10 cellular contexts compared by ENCODE assay signal in the genomic region with DNA sequence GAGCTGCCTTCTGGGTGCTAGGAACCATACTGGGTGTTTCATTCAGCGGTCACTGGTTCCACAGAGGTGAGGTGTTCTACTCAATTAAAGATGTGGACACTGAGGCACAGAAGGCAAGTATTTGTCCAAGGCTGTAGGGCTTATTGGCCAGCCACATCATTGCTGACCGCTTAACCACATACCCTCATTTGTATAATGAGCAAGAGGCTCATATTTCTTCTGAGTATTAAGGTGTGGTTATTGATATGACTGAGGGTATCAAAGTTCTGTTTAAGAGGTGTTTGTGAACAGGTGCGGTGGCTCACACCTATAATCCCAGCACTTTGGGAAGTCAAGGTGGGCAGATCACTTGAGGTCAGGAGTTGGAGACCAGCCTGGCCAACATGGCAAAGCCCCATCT. TPM values are rescaled to one million over a fixed set of nuclear protein-coding genes. Genes with fewer than 3 reads are reported as not detected.
A peak's percentile ranks its signal among the peaks of the same experiment; 100 is the strongest.
DNase-seq lines count a peak whose midpoint lies in the region; ATAC-seq and TF ChIP-seq lines count a peak whose summit lies in the region.
"Had no signal": no experiment of that assay in that cellular context is flagged by ENCODE, and none has a peak within 500 bp of the region (broad histone marks: within the 10 kb centered on the region; RNA-seq: fewer than 3 reads in every experiment).

No MANE protein-coding gene starts in this region.

- CTCF ChIA-PET in activated B cell treated with CpG ODN at 0.5 μM for 24 hours (lab: Charles Lee) = no interaction called here

- intact Hi-C loops in activated CD4-positive, alpha-beta T cell treated with anti-CD3 and anti-CD28 coated beads, Interleukin-2, amount 10 ng/mL, durations not matched to agents 24 days and 14 days (cut with micrococcal nuclease) = no loop called here
- intact Hi-C loops in activated B cell treated with CpG ODN at 0.5 μM for 24 hours (cut with micrococcal nuclease) = loop anchor here (10.0 kb wide), 1 partner anchor 812 kb away; a partner anchor contains a TSS
- intact Hi-C loops in left lung (cut with DNase I) = no loop called here

- no peaks in the 10 kb centered on the region for H3K9me3 Mint-ChIP-seq in activated CD4-positive, alpha-beta T cell treated with anti-CD3 and anti-CD28 coated beads, Interleukin-2, amount 10 ng/mL, durations not matched to agents 24 days and 14 days
- H3K9me3 Mint-ChIP-seq in activated B cell treated with CpG ODN at 0.5 μM for 24 hours = no peaks in the 10 kb centered on the region
- H3K9me3 Mint-ChIP-seq in stimulated activated naive B cell treated with anti-CD40 and anti-IgM and Interleukin-4, amounts not matched to agents 10 μg/mL and 1 μg/mL and 100 μg/mL, for 72 hours = no peaks in the 10 kb centered on the region
- H3K9me3 Mint-ChIP-seq: activated naive CD4-positive, alpha-beta T cell treated with anti-CD3 and anti-CD28 coated beads, Interleukin-2, amount 10 ng/mL, durations not matched to agents 7 days and 5 days had no signal

- H3K27me3 ChIP-seq in left lung = no peaks in the 10 kb centered on the region
- no peaks in the 10 kb centered on the region for H3K27me3 ChIP-seq in H7 (ENCODE audit: control insufficient read depth, insufficient read depth, low read length)

- no peaks in the 10 kb centered on the region for H3K9me3 ChIP-seq in left lung

- peaks cover 37 to 98% of the 10 kb centered on the region in 2 donors for H3K4me1 ChIP-seq in left lung

- no peak overlapping the region for H3K4me3 ChIP-seq in left lung
- H3K4me3 ChIP-seq in H7 (ENCODE audit: insufficient read depth, low read depth, low read length) = no peak overlapping the region

- peaks cover 14% of the 10 kb centered on the region for H3K36me3 Mint-ChIP-seq in activated CD4-positive, alpha-beta T cell treated with anti-CD3 and anti-CD28 coated beads, Interleukin-2, amount 10 ng/mL, durations not matched to agents 24 days and 14 days (ENCODE audit: low read depth)
- H3K36me3 Mint-ChIP-seq in activated B cell treated with CpG ODN at 0.5 μM for 24 hours (ENCODE audit: low read depth) = peaks cover 17% of the 10 kb centered on the region
- peaks cover 25 to 39% of the 10 kb centered on the region in 2 donors for H3K36me3 Mint-ChIP-seq in stimulated activated naive B cell treated with anti-CD40 and anti-IgM and Interleukin-4, amounts not matched to agents 10 μg/mL and 1 μg/mL and 100 μg/mL, for 72 hours

- H3K27me3 Mint-ChIP-seq in activated CD4-positive, alpha-beta T cell treated with anti-CD3 and anti-CD28 coated beads, Interleukin-2, amount 10 ng/mL, durations not matched to agents 24 days and 14 days = no peaks in the 10 kb centered on the region
- H3K27me3 Mint-ChIP-seq in activated B cell treated with CpG ODN at 0.5 μM for 24 hours = no peaks in the 10 kb centered on the region
- H3K27me3 Mint-ChIP-seq in stimulated activated naive B cell treated with anti-CD40 and anti-IgM and Interleukin-4, amounts not matched to agents 10 μg/mL and 1 μg/mL and 100 μg/mL, for 72 hours = no peaks in the 10 kb centered on the region
- H3K27me3 Mint-ChIP-seq: activated naive CD4-positive, alpha-beta T cell treated with anti-CD3 and anti-CD28 coated beads, Interleukin-2, amount 10 ng/mL, durations not matched to agents 7 days and 5 days had no signal

- POLR2A ChIA-PET in activated B cell treated with CpG ODN at 0.5 μM for 24 hours (lab: Charles Lee) = interaction anchor here (0.6 to 5.3 kb wide), 5 partner anchors 9 to 53 kb away, joined by 3 to 103 read pairs (median 4); a partner anchor contains a TSS

- no peak overlapping the region for H3K4me3 Mint-ChIP-seq in activated CD4-positive, alpha-beta T cell treated with anti-CD3 and anti-CD28 coated beads, Interleukin-2, amount 10 ng/mL, durations not matched to agents 24 days and 14 days
- no peak overlapping the region for H3K4me3 Mint-ChIP-seq in activated B cell treated with CpG ODN at 0.5 μM for 24 hours
- H3K4me3 Mint-ChIP-seq in stimulated activated naive B cell treated with anti-CD40 and anti-IgM and Interleukin-4, amounts not matched to agents 10 μg/mL and 1 μg/mL and 100 μg/mL, for 72 hours = peak overlapping the region in 1 of 2 donors; percentile 60

- peak overlapping the region; percentile 35 to 56 for H3K27ac ChIP-seq in left lung

- no peak for ATAC-seq in activated B cell treated with CpG ODN at 0.5 μM for 24 hours (ENCODE audit: low read depth)
- no peak for ATAC-seq in left lung
- ATAC-seq in stimulated activated naive B cell treated with anti-CD40 and anti-IgM and Interleukin-4, amounts not matched to agents 10 μg/mL and 1 μg/mL and 100 μg/mL, for 72 hours (replicated peaks) = no peak
- no peak for ATAC-seq in HG03045 (IDR thresholded peaks at IDR 0.05; ENCODE audit: unreplicated experiment)

- H3K36me3 ChIP-seq in left lung = no peaks in the 10 kb centered on the region
- H3K36me3 ChIP-seq in H7 (replicated peaks; ENCODE audit: control insufficient read depth, insufficient read depth, low read length) = no peaks in the 10 kb centered on the region; the same call in 1 of the 2 replicates

- TF ChIP-seq CTCF in activated B cell treated with CpG ODN at 0.5 μM for 24 hours (IDR thresholded peaks at IDR 0.05) (no peak), left lung (IDR thresholded peaks at IDR 0.05) (no peak)

- peak overlapping the region; percentile 80 for H3K27ac Mint-ChIP-seq in activated CD4-positive, alpha-beta T cell treated with anti-CD3 and anti-CD28 coated beads, Interleukin-2, amount 10 ng/mL, durations not matched to agents 24 days and 14 days
- peak overlapping the region; percentile 92 for H3K27ac Mint-ChIP-seq in activated B cell treated with CpG ODN at 0.5 μM for 24 hours
- peak overlapping the region; percentile 9 for H3K27ac Mint-ChIP-seq in stimulated activated naive B cell treated with anti-CD40 and anti-IgM and Interleukin-4, amounts not matched to agents 10 μg/mL and 1 μg/mL and 100 μg/mL, for 72 hours

- DNase-seq in activated CD4-positive, alpha-beta T cell treated with anti-CD3 and anti-CD28 coated beads, Interleukin-2, amount 10 ng/mL, durations not matched to agents 24 days and 14 days = no peak
- no peak for DNase-seq in activated CD4-positive, alpha-beta T cell treated with anti-CD3 and anti-CD28 coated beads for 4 hours
- DNase-seq in activated B cell treated with CpG ODN at 0.5 μM for 24 hours (no peak), left lung (no peak), H7 (no peak)
- DNase-seq in stimulated activated naive B cell treated with anti-CD40 and anti-IgM and Interleukin-4, amounts not matched to agents 10 μg/mL and 1 μg/mL and 100 μg/mL, for 72 hours = no peak
- DNase-seq in effector CD8-positive, alpha-beta T cell (lab: John Stamatoyannopoulos, UW) = no peak
- DNase-seq: stimulated activated CD4-positive, alpha-beta T cell treated with anti-CD3 and anti-CD28 coated beads, Interleukin-2, amount 100 ng/mL, for 48 hours had no signal

- H3K4me1 Mint-ChIP-seq in activated CD4-positive, alpha-beta T cell treated with anti-CD3 and anti-CD28 coated beads, Interleukin-2, amount 10 ng/mL, durations not matched to agents 24 days and 14 days = peaks cover 83% of the 10 kb centered on the region
- H3K4me1 Mint-ChIP-seq in activated B cell treated with CpG ODN at 0.5 μM for 24 hours = peaks cover 96% of the 10 kb centered on the region
- H3K4me1 Mint-ChIP-seq in stimulated activated naive B cell treated with anti-CD40 and anti-IgM and Interleukin-4, amounts not matched to agents 10 μg/mL and 1 μg/mL and 100 μg/mL, for 72 hours = peaks cover 74 to 95% of the 10 kb centered on the region in 2 donors

RNA-seq across cellular contexts. Expression of a gene that starts 14.3 kb away (rescaled TPM):
- total RNA-seq in activated CD4-positive, alpha-beta T cell treated with anti-CD3 and anti-CD28 coated beads, Interleukin-2, amount 10 ng/mL, durations not matched to agents 24 days and 14 days = 94.8 and 95.4 TPM in 2 replicates
- total RNA-seq in activated B cell treated with CpG ODN at 0.5 μM for 24 hours (93.5 and 93.6 TPM in 2 replicates), left lung (10 to 100 TPM; 42.2 to 46.2 TPM)
- total RNA-seq in H7 (2014; rRNA removed; shearing (Covaris generic)) = 79.6 and 82.8 TPM in 2 replicates

RNA-seq across cellular contexts. Expression of a gene that starts 53.2 kb away (rescaled TPM):
- 29.5 and 30.1 TPM in 2 replicates for total RNA-seq in activated CD4-positive, alpha-beta T cell treated with anti-CD3 and anti-CD28 coated beads, Interleukin-2, amount 10 ng/mL, durations not matched to agents 24 days and 14 days
- 40.0 and 42.8 TPM in 2 replicates for total RNA-seq in activated B cell treated with CpG ODN at 0.5 μM for 24 hours
- total RNA-seq in left lung = 10 to 100 TPM; 22.3 to 25.2 TPM
- 13.3 and 16.3 TPM in 2 replicates for total RNA-seq in H7 (2014; rRNA removed; shearing (Covaris generic))

Comparison
In these comparisons a context has a peak if more than half of its experiments do, and no peak if none do; other contexts are left out.
1. H3K27ac Mint-ChIP-seq: peak in every context shown above with its lines; median percentile 92 in activated B cell treated with CpG ODN at 0.5 μM for 24 hours; 80 in activated CD4-positive, alpha-beta T cell treated with anti-CD3 and anti-CD28 coated beads, Interleukin-2, amount 10 ng/mL, durations not matched to agents 24 days and 14 days; 9 in stimulated activated naive B cell treated with anti-CD40 and anti-IgM and Interleukin-4, amounts not matched to agents 10 μg/mL and 1 μg/mL and 100 μg/mL, for 72 hours.